ENCODE assay signal across 20 cellular contexts in genomic region chr20:50220093-50220893, GRCh38. TPM values are rescaled to one million over a fixed set of nuclear protein-coding genes. Genes with fewer than 3 reads are reported as not detected.
A peak's percentile ranks its signal among the peaks of the same experiment; 100 is the strongest.
DNase-seq lines count a peak whose midpoint lies in the region; ATAC-seq, FAIRE-seq and TF ChIP-seq lines count a peak whose summit lies in the region.
"Had no signal": no experiment of that assay in that cellular context is flagged by ENCODE, and none has a peak within 500 bp of the region (broad histone marks: within the 10 kb centered on the region; RNA-seq: fewer than 3 reads in every experiment).

No MANE protein-coding gene starts in this region.

- H2BK120ac ChIP-seq in IMR-90 (ENCODE audit: low read depth, low read length) (peak overlapping the region; percentile 70), H9 (ENCODE audit: low read depth, low read length, poor library complexity, severe bottlenecking) (no peak overlapping the region)

- H2BK15ac ChIP-seq in IMR-90 (ENCODE audit: low read depth, low read length) (peak overlapping the region; percentile 93; the same call in 2 of the 3 replicates), H9 (ENCODE audit: low read depth, low read length) (no peak overlapping the region)

- no peak overlapping the region for H3K4me3 Mint-ChIP-seq in H9
- H3K4me3 Mint-ChIP-seq: activated CD4-positive, alpha-beta memory T cell treated with anti-CD3 and anti-CD28 coated beads for 36 hours; activated T-cell treated with anti-CD3 and anti-CD28 coated beads, Interleukin-2, amount 50 U/mL, for 4 hours; CD8-positive, alpha-beta memory T cell; effector memory CD8-positive, alpha-beta T cell had no signal

- H3K4me3 ChIP-seq in IMR-90 (ENCODE audit: insufficient read depth, low read depth, low read length) (no peak overlapping the region), HepG2 (replicated peaks in 1 of 3; ENCODE audit: insufficient read depth in 1 of 3, low read depth in 2 of 3, low read length in 3 of 3) (no peak overlapping the region), subcutaneous abdominal adipose tissue (ENCODE audit: low read depth in 1 of 5, low read length in 5 of 5) (no peak overlapping the region)

- peak overlapping the region; percentile 93 for H2AK5ac ChIP-seq in IMR-90 (ENCODE audit: low read depth, low read length)
- H2AK5ac ChIP-seq in H9 (ENCODE audit: insufficient read length, low read length): no peak overlapping the region

- H2AFZ ChIP-seq in IMR-90 (replicated peaks; ENCODE audit: low read length, poor library complexity) (peak overlapping the region; percentile 17), HepG2 (ENCODE audit: low read length) (no peak overlapping the region), H9 (ENCODE audit: low read length) (no peak overlapping the region)

- H3K4me1 ChIP-seq in IMR-90 (ENCODE audit: control insufficient read depth, insufficient read depth, low read length) (peaks cover 10% of the 10 kb centered on the region), HepG2 (ENCODE audit: insufficient read depth, low read length) (peaks cover 94% of the 10 kb centered on the region), subcutaneous abdominal adipose tissue (ENCODE audit: control insufficient read depth in 5 of 5, insufficient read depth in 5 of 5, low read length in 5 of 5) (peaks cover 7 to 63% (median 45%) of the 10 kb centered on the region in 5 donors), H9 (ENCODE audit: insufficient read depth, low read length) (no peaks in the 10 kb centered on the region; the same call in 1 of the 2 replicates)

- H3K27ac ChIP-seq in IMR-90 (ENCODE audit: insufficient read depth, low read length) (no peak overlapping the region), HepG2 (ENCODE audit: extremely low read length, insufficient read depth, low read length) (no peak overlapping the region), subcutaneous abdominal adipose tissue (ENCODE audit: low read depth, low read length) (peak overlapping the region; percentile 94), H9 (ENCODE audit: insufficient read length, low read depth, low read length) (no peak overlapping the region)

- TF ChIP-seq RAD21 in IMR-90 (IDR thresholded peaks at IDR 0.05; ENCODE audit: low read length) (no peak), HepG2 (CRISPR knock-in tag; IDR thresholded peaks at IDR 0.05) (no peak)

- H3K18ac ChIP-seq in IMR-90 (ENCODE audit: low read depth, low read length) (peak overlapping the region; percentile 40; the same call in 1 of the 2 replicates), H9 (ENCODE audit: insufficient read length, low read depth, low read length) (no peak overlapping the region)

- no peak for DNase-seq in IMR-90
- no peak for DNase-seq in HepG2 (ENCODE audit: low spot score)
- DNase-seq in H9: no peak
- DNase-seq in H4 (ENCODE audit: low spot score): no peak
- no peak for DNase-seq in NCI-H2107 (lab: John Stamatoyannopoulos, UW)
- DNase-seq: activated CD4-positive, alpha-beta memory T cell treated with anti-CD3 and anti-CD28 coated beads for 36 hours; activated naive CD4-positive, alpha-beta T cell treated with anti-CD3 and anti-CD28 coated beads, Interleukin-2, amount 50 U/mL, for 16 hours; activated T-cell treated with anti-CD3 and anti-CD28 coated beads, Interleukin-2, amount 50 U/mL, for 4 hours; effector memory CD8-positive, alpha-beta T cell; GOT3; head of caudate nucleus; MM.1S; NCI-H748 treated with DMSO at 0.1 percent for 48 hours; SIG-M5; small intestine; stimulated activated CD4-positive, alpha-beta T cell treated with anti-CD3 and anti-CD28 coated beads, Interleukin-4, amount 100 ng/mL, for 1 hour had no signal

- CTCF ChIA-PET in IMR-90 (lab: Yijun Ruan, JAX): no interaction called here
- CTCF ChIA-PET in HepG2 (lab: Yijun Ruan, JAX; ENCODE audit: low intra/inter-chr PET ratio, low total read pairs): no interaction called here

- 0 out of 2 replicates have a peak overlapping the region, but pooled peaks have one; percentile 30 for H4K5ac ChIP-seq in IMR-90 (ENCODE audit: low read depth, low read length)
- H4K5ac ChIP-seq in H9 (ENCODE audit: insufficient read length, low read depth, low read length): no peak overlapping the region

- BruUV-seq in IMR-90 (replicated peaks; lab: Mats Ljungman, UMichigan): no TSS peak
- BruUV-seq in HepG2 (replicated peaks; lab: Mats Ljungman, UMichigan): no TSS peak

- H3K23me2 ChIP-seq in H9 (ENCODE audit: insufficient read length, low read depth, low read length, poor library complexity, severe bottlenecking): no peaks in the 10 kb centered on the region

- H4K91ac ChIP-seq in IMR-90 (ENCODE audit: insufficient read depth, low read depth, low read length) (peak overlapping the region; percentile 33; the same call in 1 of the 2 replicates), H9 (ENCODE audit: insufficient read length, low read depth, low read length) (no peak overlapping the region)

- peaks cover 10 to 21% of the 10 kb centered on the region in 2 experiments for H3K4me1 Mint-ChIP-seq in H9
- H3K4me1 Mint-ChIP-seq: CD8-positive, alpha-beta memory T cell had no signal

- POLR2A ChIA-PET in IMR-90 (lab: Charles Lee; ENCODE audit: unreplicated experiment): no interaction called here
- POLR2A ChIA-PET in HepG2 (lab: Yijun Ruan, JAX): interaction anchor here (0.5 kb wide), 1 partner anchor 17 kb away, joined by 3 read pairs; no protein-coding TSS in a partner anchor

- H3K9me3 ChIP-seq in IMR-90 (ENCODE audit: control insufficient read depth, insufficient read depth, low read length) (peaks cover 6% of the 10 kb centered on the region; the same call in 1 of the 2 replicates), HepG2 (ENCODE audit: low read length) (no peaks in the 10 kb centered on the region), subcutaneous abdominal adipose tissue (ENCODE audit: control insufficient read depth in 5 of 5, low read length in 5 of 5) (peaks cover 0 to 12% (median 3%) of the 10 kb centered on the region in 5 donors), H9 (ENCODE audit: control insufficient read depth, low read depth, low read length) (no peaks in the 10 kb centered on the region)

- H3K23ac ChIP-seq in IMR-90 (ENCODE audit: low read depth, low read length) (no peak overlapping the region), H9 (ENCODE audit: insufficient read length, low read depth, low read length) (no peak overlapping the region)

- TF ChIP-seq EP300 in HepG2 (IDR thresholded peaks at IDR 0.05; ENCODE audit: low read depth in 2 of 2, low read length in 2 of 2) (no peak), HepG2 (CRISPR knock-in tag; IDR thresholded peaks at IDR 0.05; ENCODE audit: borderline replicate concordance) (no peak)

- H3K27me3 ChIP-seq in IMR-90 (ENCODE audit: control insufficient read depth, insufficient read depth, low read length) (no peaks in the 10 kb centered on the region; the same call in 1 of the 2 replicates), HepG2 (ENCODE audit: control insufficient read depth in 1 of 2, insufficient read depth in 2 of 2, low read length in 2 of 2) (peaks cover 0 to 41% of the 10 kb centered on the region in 2 experiments; a peak in 4 of 5 replicates), subcutaneous abdominal adipose tissue (ENCODE audit: control insufficient read depth in 5 of 5, insufficient read depth in 4 of 5, low read length in 5 of 5) (no peaks in the 10 kb centered on the region), H9 (ENCODE audit: insufficient read depth, low read length) (no peaks in the 10 kb centered on the region)

- intact Hi-C loops in IMR-90 (cut with micrococcal nuclease) (no loop called here), HepG2 (cut with micrococcal nuclease; ENCODE audit: unreplicated experiment) (no loop called here)

- FAIRE-seq in HepG2 (lab: Jason Lieb, UNC): peak; percentile 64
- FAIRE-seq: small intestine had no signal

- H3K4ac ChIP-seq in IMR-90 (ENCODE audit: low read depth, low read length) (peak overlapping the region; percentile 47), H9 (ENCODE audit: low read depth, low read length) (no peak overlapping the region)

- peak overlapping the region; percentile 11 for H2AK9ac ChIP-seq in IMR-90 (replicated peaks; ENCODE audit: low read depth, low read length, poor library complexity)

- TF ChIP-seq POLR2A in IMR-90 (IDR thresholded peaks at IDR 0.05; ENCODE audit: low read depth, low read length): no peak
- no peak for TF ChIP-seq POLR2A in HepG2 (IDR thresholded peaks at IDR 0.05; ENCODE audit: insufficient read depth in 1 of 2, low read depth in 2 of 2, low read length in 2 of 2)

- H3K27me3 Mint-ChIP-seq in H9 (ENCODE audit: low read depth): no peaks in the 10 kb centered on the region

- H2BK12ac ChIP-seq in H9 (ENCODE audit: insufficient read length, low read depth, low read length): no peak overlapping the region

- H3K56ac ChIP-seq in IMR-90 (ENCODE audit: extremely low read depth, insufficient read depth, low read length) (no peak overlapping the region), H9 (ENCODE audit: insufficient read length, low read depth, low read length) (no peak overlapping the region)

- dilution Hi-C loops in IMR-90 (cut with HindIII; ENCODE audit: low sequenced_read_pairs, unreplicated experiment): no loop called here

- H3K27ac Mint-ChIP-seq in H9: peak overlapping the region in 1 of 3 experiments; percentile 12; a peak in 3 of 7 replicates
- H3K27ac Mint-ChIP-seq: activated CD4-positive, alpha-beta memory T cell treated with anti-CD3 and anti-CD28 coated beads for 36 hours; effector memory CD8-positive, alpha-beta T cell had no signal

- no peaks in the 10 kb centered on the region for H3K36me3 Mint-ChIP-seq in H9 (ENCODE audit: insufficient read depth in 1 of 3, low read depth in 3 of 3)
- H3K36me3 Mint-ChIP-seq: activated CD4-positive, alpha-beta memory T cell treated with anti-CD3 and anti-CD28 coated beads for 36 hours; CD8-positive, alpha-beta memory T cell had no signal

- no peak overlapping the region for H3K4me2 ChIP-seq in IMR-90 (ENCODE audit: low read depth, low read length)
- H3K4me2 ChIP-seq in HepG2 (ENCODE audit: low read depth, low read length): peak overlapping the region; percentile 20; the same call in 1 of the 2 replicates
- H3K4me2 ChIP-seq in H9 (ENCODE audit: insufficient read depth, insufficient read length, low read length): no peak overlapping the region

- peaks cover 0 to 6% of the 10 kb centered on the region in 2 experiments; a peak in 2 of 4 replicates for H3K79me1 ChIP-seq in IMR-90 (ENCODE audit: low read depth in 1 of 2, low read length in 2 of 2)
- H3K79me1 ChIP-seq in H9 (ENCODE audit: insufficient read depth, low read depth, low read length, poor library complexity, severe bottlenecking): no peaks in the 10 kb centered on the region

- no peaks in the 10 kb centered on the region; a peak in 1 of 5 replicates for H3K9me3 Mint-ChIP-seq in H9
- H3K9me3 Mint-ChIP-seq: activated CD4-positive, alpha-beta memory T cell treated with anti-CD3 and anti-CD28 coated beads for 36 hours; activated T-cell treated with anti-CD3 and anti-CD28 coated beads, Interleukin-2, amount 50 U/mL, for 4 hours; CD8-positive, alpha-beta memory T cell had no signal

- in situ Hi-C loops in IMR-90 (cut with MboI; ENCODE audit: low sequenced_read_pairs) (no loop called here), HepG2 (cut with HindIII; ENCODE audit: extremely low pct_ligation_motif_present, low pct_unique_long_range_greater_than_20kb) (no loop called here)

- H3K79me2 ChIP-seq in HepG2 (ENCODE audit: insufficient read depth, low read length) (no peaks in the 10 kb centered on the region), H9 (ENCODE audit: insufficient read depth, low read length) (no peaks in the 10 kb centered on the region)

- H3K9ac ChIP-seq in IMR-90 (ENCODE audit: low read depth, low read length) (no peak overlapping the region), HepG2 (ENCODE audit: insufficient read depth, low read depth, low read length) (no peak overlapping the region), subcutaneous abdominal adipose tissue (ENCODE audit: low read length in 5 of 5) (peak overlapping the region; percentile 22 to 72 (median 65)), H9 (ENCODE audit: extremely low read depth, insufficient read length, low read length) (no peak overlapping the region)

- H3K36me3 ChIP-seq in IMR-90 (ENCODE audit: control insufficient read depth, insufficient read depth, low read length): no peaks in the 10 kb centered on the region
- H3K36me3 ChIP-seq in HepG2 (replicated peaks in 1 of 2; ENCODE audit: control insufficient read depth in 1 of 2, insufficient read depth in 2 of 2, low read length in 2 of 2): no peaks in the 10 kb centered on the region
- H3K36me3 ChIP-seq in subcutaneous abdominal adipose tissue (ENCODE audit: control insufficient read depth in 5 of 5, insufficient read depth in 5 of 5, low read length in 5 of 5): no peaks in the 10 kb centered on the region

- H4K20me1 ChIP-seq in IMR-90 (ENCODE audit: insufficient read depth, low read length): no peaks in the 10 kb centered on the region
- no peaks in the 10 kb centered on the region for H4K20me1 ChIP-seq in HepG2 (ENCODE audit: insufficient read depth, low read length)
- H4K20me1 ChIP-seq in H9 (ENCODE audit: control insufficient read depth, insufficient read depth, insufficient read length): no peaks in the 10 kb centered on the region

- H4K8ac ChIP-seq in IMR-90 (ENCODE audit: low read depth in 2 of 2, low read length in 2 of 2) (no peak overlapping the region; a peak in 1 of 4 replicates), H9 (replicated peaks; ENCODE audit: insufficient read length, low read depth, low read length) (no peak overlapping the region)

- ATAC-seq in IMR-90 (ENCODE audit: low read depth) (no peak), HepG2 (peak; percentile 1; the same call in 2 of the 3 replicates), HG03432 (IDR thresholded peaks at IDR 0.05; ENCODE audit: unreplicated experiment) (no peak)
- ATAC-seq: activated T-cell treated with anti-CD3 and anti-CD28 coated beads, Interleukin-2, amount 50 U/mL, for 4 hours; effector memory CD8-positive, alpha-beta T cell had no signal

- no peak overlapping the region for H3T11ph ChIP-seq in H9 (ENCODE audit: low read length)

- H2BK5ac ChIP-seq in IMR-90 (ENCODE audit: low read depth, low read length, poor library complexity, severe bottlenecking) (no peak overlapping the region), H9 (ENCODE audit: insufficient read length, low read length) (no peak overlapping the region)

- peaks cover 4% of the 10 kb centered on the region; the same call in 1 of the 2 replicates for H3K9me1 ChIP-seq in IMR-90 (ENCODE audit: insufficient read depth, low read length)

- peak; percentile 8 for TF ChIP-seq CTCF in GM12873 (IDR thresholded peaks at IDR 0.05; ENCODE audit: insufficient read depth, low read depth, low read length, missing control alignments)
- TF ChIP-seq CTCF in IMR-90 (conservative IDR thresholded peaks at IDR 0.05; ENCODE audit: low read depth, low read length): no peak
- no peak for TF ChIP-seq CTCF in HepG2 (CRISPR knock-in tag; IDR thresholded peaks at IDR 0.05)
- TF ChIP-seq CTCF in H9 (conservative IDR thresholded peaks at IDR 0.05): no peak

- H2BK20ac ChIP-seq in IMR-90 (ENCODE audit: low read depth, low read length) (peak overlapping the region; percentile 52), H9 (ENCODE audit: low read depth, low read length, poor library complexity, severe bottlenecking) (no peak overlapping the region)

- no CpG with 5 or more reads among the region's 11 CpGs for WGBS in IMR-90 (ENCODE audit: extremely low coverage in 2 of 2, insufficient read length in 1 of 2), 2 experiments
- WGBS in HepG2 (ENCODE audit: low lambda C conversion rate): 20% methylated on average over 11 of the region's 11 CpGs
- no CpG with 5 or more reads among the region's 11 CpGs for WGBS in H9 (ENCODE audit: extremely low coverage, insufficient read length, low lambda C conversion rate)

- H3K14ac ChIP-seq in IMR-90 (replicated peaks; ENCODE audit: low read depth, low read length) (no peak overlapping the region), H9 (ENCODE audit: insufficient read depth, low read length) (no peak overlapping the region)

RNA-seq across cellular contexts. Expression of gene CEBPB, which starts 29.7 kb away (rescaled TPM):
- total RNA-seq in IMR-90 (2012; rRNA removed): 3.4 and 6.9 TPM in 2 replicates
- 17.4 and 33.6 TPM in 2 replicates for polyA plus RNA-seq in IMR-90 (2012; rRNA removed)
- 18.5 and 103 TPM in 2 replicates for polyA plus RNA-seq in IMR-90 (2012; cell fraction: cytosol; rRNA removed)
- polyA plus RNA-seq in IMR-90 (2012; cell fraction: nucleus; rRNA removed; ENCODE audit: low replicate concordance): 98.3 and 167 TPM in 2 replicates
- total RNA-seq in HepG2 (2016; rRNA removed; fragmentation: Illumina TruSeq; extraction: Trizol): 12.1 and 18.5 TPM in 2 replicates
- total RNA-seq in HepG2 (2016; cell fraction: cytosol; rRNA removed; fragmentation: Illumina TruSeq; extraction: Trizol; ENCODE audit: low read depth): 9.1 and 9.9 TPM in 2 replicates
- total RNA-seq in HepG2 (2016; cell fraction: insoluble cytoplasmic fraction; rRNA removed; fragmentation: Illumina TruSeq; extraction: Trizol): 11.0 and 17.4 TPM in 2 replicates
- 19.9 and 21.0 TPM in 2 replicates for total RNA-seq in HepG2 (2016; cell fraction: membrane; rRNA removed; fragmentation: Illumina TruSeq; extraction: Trizol)
- total RNA-seq in HepG2 (2016; cell fraction: nucleus; rRNA removed; fragmentation: Illumina TruSeq; extraction: Trizol): 8.1 and 9.8 TPM in 2 replicates
- polyA plus RNA-seq in HepG2 (2011; rRNA removed): 28.2 and 43.0 TPM in 2 replicates
- polyA plus RNA-seq in HepG2 (2011; cell fraction: cytosol; rRNA removed): 31.3 and 41.1 TPM in 2 replicates
- 47.8 and 49.8 TPM in 2 replicates for polyA plus RNA-seq in HepG2 (2011; cell fraction: nucleus; rRNA removed)
- polyA plus RNA-seq in HepG2 (2012): 33.9 and 49.4 TPM in 2 replicates
- 8.7 and 9.3 TPM in 2 replicates for polyA plus RNA-seq in HepG2 (2016; cell fraction: cytosol; fragmentation: Illumina TruSeq; extraction: Trizol; ENCODE audit: low read depth)
- 24.7 and 26.6 TPM in 2 replicates for polyA plus RNA-seq in HepG2 (2016; cell fraction: insoluble cytoplasmic fraction; fragmentation: Illumina TruSeq; extraction: Trizol; ENCODE audit: low read depth)
- polyA plus RNA-seq in HepG2 (2016; cell fraction: membrane; fragmentation: Illumina TruSeq; extraction: Trizol; ENCODE audit: low read depth): 16.8 and 19.0 TPM in 2 replicates
- polyA plus RNA-seq in HepG2 (2016; cell fraction: nucleus; fragmentation: Illumina TruSeq; extraction: Trizol; ENCODE audit: insufficient read depth, low read depth): 21.1 and 24.6 TPM in 2 replicates
- 12.1 and 28.5 TPM in 2 replicates for polyA minus RNA-seq in HepG2 (2011; rRNA and poly(A)+ RNA removed; ENCODE audit: low replicate concordance)
- polyA minus RNA-seq in HepG2 (2011; cell fraction: cytosol; rRNA and poly(A)+ RNA removed): 56.9 and 63.6 TPM in 2 replicates
- polyA minus RNA-seq in HepG2 (2011; cell fraction: nucleus; rRNA and poly(A)+ RNA removed): 21.4 and 26.7 TPM in 2 replicates
- 22.6 and 25.3 TPM in 2 replicates for total RNA-seq in H9 (2021)
- total RNA-seq in H4 (2014; rRNA removed; shearing (Covaris generic)): 14.8 and 22.1 TPM in 2 replicates

Comparison
In these comparisons a context has a peak if more than half of its experiments do, and no peak if none do; other contexts are left out.
1. H3K9ac ChIP-seq: peak in subcutaneous abdominal adipose tissue (5 of 5); none in IMR-90 (single experiment), HepG2 (single experiment) and H9 (single experiment).